In the genomic region with DNA sequence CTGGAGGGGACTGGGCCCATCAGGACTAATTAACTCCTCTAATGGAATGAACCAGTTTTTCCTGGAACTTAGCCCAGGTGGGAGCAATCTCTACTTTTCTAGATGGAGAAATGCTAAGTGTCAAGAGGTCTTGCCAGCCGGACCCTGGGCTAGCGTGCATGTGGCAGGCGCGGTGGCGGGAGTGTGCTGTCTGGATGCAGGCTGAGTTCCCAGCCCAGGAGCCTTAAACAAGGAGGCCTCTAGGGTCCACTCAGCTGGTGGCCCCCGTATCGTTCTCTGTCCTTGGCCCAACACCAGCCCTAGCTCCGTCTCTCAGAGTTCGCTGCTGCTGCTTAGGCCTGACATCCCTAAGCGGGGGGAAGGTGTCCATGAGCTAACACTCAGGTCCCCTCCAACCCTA, we compare ENCODE assay signal across 28 cellular contexts. TPM values are rescaled to one million over a fixed set of nuclear protein-coding genes. Genes with fewer than 3 reads are reported as not detected.
"Had no signal": no experiment of that assay in that cellular context is flagged by ENCODE, and none has a peak within 500 bp of the region (broad histone marks: within the 10 kb centered on the region; RNA-seq: fewer than 3 reads in every experiment).

No MANE protein-coding gene starts in this region.

- H3K27me3 ChIP-seq: suprapubic skin, testis, thyroid gland, tibial artery, tibial nerve, transverse colon, upper lobe of right lung, uterus, vagina had no signal

- H3K4me1 ChIP-seq: uterus had no signal

- H3K27ac ChIP-seq: stomach, suprapubic skin, testis, thoracic aorta, thyroid gland, tibial artery, tibial nerve, transverse colon, upper lobe of left lung, upper lobe of right lung, uterus, vagina had no signal

- H3K36me3 Mint-ChIP-seq: stimulated activated memory B cell treated with anti-CD40 and anti-IgM and Interleukin-4, amounts not matched to agents 10 μg/mL and 1 μg/mL and 100 μg/mL, for 72 hours; stimulated activated naive B cell treated with anti-CD40 and anti-IgM and Interleukin-4, amounts not matched to agents 10 μg/mL and 1 μg/mL and 100 μg/mL, for 72 hours; type B pancreatic cell had no signal

- DNase-seq: stimulated activated CD4-positive, alpha-beta T cell treated with anti-CD3 and anti-CD28 coated beads, Interleukin-2, amount 100 ng/mL, for 48 hours; stimulated activated CD4-positive, alpha-beta T cell treated with anti-CD3 and anti-CD28 coated beads, Interleukin-4, amount 100 ng/mL, for 1 hour; stimulated activated CD4-positive, alpha-beta T cell treated with anti-CD3 and anti-CD28 coated beads, Interleukin-4, amount 100 ng/mL, for 24 hours; stimulated activated CD4-positive, alpha-beta T cell treated with anti-CD3 and anti-CD28 coated beads, Interleukin-4, amount 100 ng/mL, for 4 hours; stimulated activated CD8-positive, alpha-beta memory T cell treated with anti-CD3 and anti-CD28 coated beads, Interleukin-4, amount 100 ng/mL, for 48 hours; stimulated activated naive B cell treated with anti-CD40 and anti-IgM and Interleukin-4, amounts not matched to agents 10 μg/mL and 1 μg/mL and 100 μg/mL, for 72 hours; stimulated activated naive CD4-positive, alpha-beta T cell; stimulated activated naive CD4-positive, alpha-beta T cell treated with Interleukin-2 at 50 U/mL for 16 hours; stimulated activated naive CD8-positive, alpha-beta T cell treated with anti-CD3 and anti-CD28 coated beads, Interleukin-15, amount 100 ng/mL, for 72 hours; stimulated activated naive CD8-positive, alpha-beta T cell treated with anti-CD3 and anti-CD28 coated beads, Interleukin-15, Interleukin-2, amounts not matched to agents 100 U/mL and 50 U/mL, for 24 hours; stomach; substantia nigra; testis; thyroid gland; tibial artery; transverse colon; trophoblast cell; upper lobe of left lung; upper lobe of right lung; uterus had no signal

- H3K36me3 ChIP-seq: stomach, suprapubic skin, thoracic aorta, thyroid gland, tibial artery, tibial nerve, transverse colon, upper lobe of left lung, upper lobe of right lung, uterus, vagina had no signal

- ATAC-seq: stimulated activated memory B cell treated with anti-CD40 and anti-IgM and Interleukin-4, amounts not matched to agents 10 μg/mL and 1 μg/mL and 100 μg/mL, for 72 hours; stimulated activated naive B cell treated with anti-CD40 and anti-IgM and Interleukin-4, amounts not matched to agents 10 μg/mL and 1 μg/mL and 100 μg/mL, for 72 hours; stimulated activated naive CD8-positive, alpha-beta T cell treated with anti-CD3 and anti-CD28 coated beads, Interleukin-15, amount 100 ng/mL, for 72 hours; stimulated activated naive CD8-positive, alpha-beta T cell treated with anti-CD3 and anti-CD28 coated beads, Interleukin-15, Interleukin-2, amounts not matched to agents 100 U/mL and 50 U/mL, for 24 hours; upper lobe of right lung had no signal

- H3K27me3 Mint-ChIP-seq: stimulated activated memory B cell treated with anti-CD40 and anti-IgM and Interleukin-4, amounts not matched to agents 10 μg/mL and 1 μg/mL and 100 μg/mL, for 72 hours; stimulated activated naive B cell treated with anti-CD40 and anti-IgM and Interleukin-4, amounts not matched to agents 10 μg/mL and 1 μg/mL and 100 μg/mL, for 72 hours; stimulated activated naive CD8-positive, alpha-beta T cell treated with anti-CD3 and anti-CD28 coated beads, Interleukin-15, amount 100 ng/mL, for 72 hours; stimulated activated naive CD8-positive, alpha-beta T cell treated with anti-CD3 and anti-CD28 coated beads, Interleukin-15, Interleukin-2, amounts not matched to agents 100 ng/mL and 50 ng/mL, for 24 hours had no signal

- H3K4me3 Mint-ChIP-seq: stimulated activated memory B cell treated with anti-CD40 and anti-IgM and Interleukin-4, amounts not matched to agents 10 μg/mL and 1 μg/mL and 100 μg/mL, for 72 hours; stimulated activated naive B cell treated with anti-CD40 and anti-IgM and Interleukin-4, amounts not matched to agents 10 μg/mL and 1 μg/mL and 100 μg/mL, for 72 hours; stimulated activated naive CD8-positive, alpha-beta T cell treated with anti-CD3 and anti-CD28 coated beads, Interleukin-15, amount 100 ng/mL, for 72 hours; stimulated activated naive CD8-positive, alpha-beta T cell treated with anti-CD3 and anti-CD28 coated beads, Interleukin-15, Interleukin-2, amounts not matched to agents 100 ng/mL and 50 ng/mL, for 24 hours had no signal

- H3K27ac Mint-ChIP-seq: stimulated activated memory B cell treated with anti-CD40 and anti-IgM and Interleukin-4, amounts not matched to agents 10 μg/mL and 1 μg/mL and 100 μg/mL, for 72 hours; stimulated activated naive B cell treated with anti-CD40 and anti-IgM and Interleukin-4, amounts not matched to agents 10 μg/mL and 1 μg/mL and 100 μg/mL, for 72 hours; stimulated activated naive CD8-positive, alpha-beta T cell treated with anti-CD3 and anti-CD28 coated beads, Interleukin-15, amount 100 ng/mL, for 72 hours; stimulated activated naive CD8-positive, alpha-beta T cell treated with anti-CD3 and anti-CD28 coated beads, Interleukin-15, Interleukin-2, amounts not matched to agents 100 ng/mL and 50 ng/mL, for 24 hours; type B pancreatic cell had no signal

- H3K4me3 ChIP-seq: stomach, suprapubic skin, testis, thoracic aorta, thyroid gland, tibial artery, tibial nerve, transverse colon, upper lobe of left lung, upper lobe of right lung, uterus, vagina had no signal

- H3K9me3 ChIP-seq: stomach, suprapubic skin, testis, thoracic aorta, thyroid gland, tibial artery, tibial nerve, transverse colon, upper lobe of left lung, upper lobe of right lung, uterus, vagina had no signal

- H3K9me3 Mint-ChIP-seq: stimulated activated memory B cell treated with anti-CD40 and anti-IgM and Interleukin-4, amounts not matched to agents 10 μg/mL and 1 μg/mL and 100 μg/mL, for 72 hours; stimulated activated naive B cell treated with anti-CD40 and anti-IgM and Interleukin-4, amounts not matched to agents 10 μg/mL and 1 μg/mL and 100 μg/mL, for 72 hours; stimulated activated naive CD8-positive, alpha-beta T cell treated with anti-CD3 and anti-CD28 coated beads, Interleukin-15, amount 100 ng/mL, for 72 hours; stimulated activated naive CD8-positive, alpha-beta T cell treated with anti-CD3 and anti-CD28 coated beads, Interleukin-15, Interleukin-2, amounts not matched to agents 100 ng/mL and 50 ng/mL, for 24 hours; type B pancreatic cell had no signal

RNA-seq across cellular contexts. Expression of a gene that starts 56.0 kb away (rescaled TPM):
- total RNA-seq: ureter had no signal
